8 cellular contexts compared by ENCODE assay signal in the genomic region with DNA sequence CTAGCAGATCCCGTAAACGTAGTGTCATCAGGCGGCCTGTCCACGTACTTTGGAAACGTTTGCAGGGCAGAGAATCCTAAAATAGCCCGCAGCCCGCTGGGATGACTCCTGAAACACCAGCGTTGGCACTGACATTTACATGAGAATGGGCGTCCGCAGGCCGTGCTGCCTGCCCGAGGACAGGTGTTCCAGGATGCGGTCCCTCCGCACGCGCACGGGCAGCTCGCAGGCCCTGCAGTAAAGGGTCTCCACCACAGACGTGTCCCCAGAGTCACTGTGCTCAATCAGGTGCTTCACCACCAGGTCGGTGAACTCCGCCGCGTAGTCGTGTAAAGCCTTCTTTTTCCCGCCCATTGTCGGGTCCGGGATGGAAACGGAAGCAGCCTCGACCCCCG. TPM values are rescaled to one million over a fixed set of nuclear protein-coding genes. Genes with fewer than 3 reads are reported as not detected.
DNase-seq lines count a peak whose midpoint lies in the region; ATAC-seq and TF ChIP-seq lines count a peak whose summit lies in the region.
"Had no signal": no experiment of that assay in that cellular context is flagged by ENCODE, and none has a peak within 500 bp of the region (broad histone marks: within the 10 kb centered on the region; RNA-seq: fewer than 3 reads in every experiment).

No MANE protein-coding gene starts in this region.

- H3K4me3 ChIP-seq in right cardiac atrium (ENCODE audit: low read length): peak overlapping the region; percentile 78

- H3K27me3 ChIP-seq in right cardiac atrium (ENCODE audit: control insufficient read depth, insufficient read depth): no peaks in the 10 kb centered on the region

- POLR2A ChIA-PET in HEK293T (lab: Yijun Ruan, JAX): no interaction called here
- POLR2A ChIA-PET in activated CD8-positive, alpha-beta T cell treated with anti-CD3 and anti-CD28 coated beads, Interleukin-2, amount 10 ng/mL, durations not matched to agents 7 days and 5 days (lab: Charles Lee): no interaction called here

- no peak for ATAC-seq in activated CD8-positive, alpha-beta T cell treated with anti-CD3 and anti-CD28 coated beads, Interleukin-2, amount 10 ng/mL, durations not matched to agents 7 days and 5 days
- ATAC-seq in right cardiac atrium (peak; percentile 3 to 22), GM21529 (IDR thresholded peaks at IDR 0.05; ENCODE audit: unreplicated experiment) (no peak)
- ATAC-seq in stimulated activated naive B cell treated with anti-CD40 and anti-IgM and Interleukin-4, amounts not matched to agents 10 μg/mL and 1 μg/mL and 100 μg/mL, for 72 hours (replicated peaks): peak in 1 of 2 donors; percentile 24

- no peaks in the 10 kb centered on the region for H3K36me3 Mint-ChIP-seq in activated CD8-positive, alpha-beta T cell treated with anti-CD3 and anti-CD28 coated beads, Interleukin-2, amount 10 ng/mL, durations not matched to agents 7 days and 5 days (ENCODE audit: low read depth)
- H3K36me3 Mint-ChIP-seq in stimulated activated naive B cell treated with anti-CD40 and anti-IgM and Interleukin-4, amounts not matched to agents 10 μg/mL and 1 μg/mL and 100 μg/mL, for 72 hours: peaks cover 15 to 24% of the 10 kb centered on the region in 2 donors

- no peak for DNase-seq in HEK293T (ENCODE audit: extremely low spot score)
- no peak for DNase-seq in activated CD8-positive, alpha-beta T cell treated with anti-CD3 and anti-CD28 coated beads, Interleukin-2, amount 10 ng/mL, durations not matched to agents 7 days and 5 days
- peak in 1 of 3 donors; percentile 44 for DNase-seq in right cardiac atrium
- DNase-seq in stimulated activated naive B cell treated with anti-CD40 and anti-IgM and Interleukin-4, amounts not matched to agents 10 μg/mL and 1 μg/mL and 100 μg/mL, for 72 hours: no peak
- no peak for DNase-seq in NCI-H1436 treated with DMSO at 0.1 percent for 48 hours (lab: John Stamatoyannopoulos, UW)
- no peak for DNase-seq in NCI-H524 treated with DMSO at 0.1 percent for 48 hours (lab: John Stamatoyannopoulos, UW)

- H3K9me3 ChIP-seq in right cardiac atrium (ENCODE audit: control insufficient read depth, low read length): no peaks in the 10 kb centered on the region

- H3K27ac Mint-ChIP-seq in activated CD8-positive, alpha-beta T cell treated with anti-CD3 and anti-CD28 coated beads, Interleukin-2, amount 10 ng/mL, durations not matched to agents 7 days and 5 days: peak overlapping the region; percentile 49
- peak overlapping the region; percentile 87 for H3K27ac Mint-ChIP-seq in stimulated activated naive B cell treated with anti-CD40 and anti-IgM and Interleukin-4, amounts not matched to agents 10 μg/mL and 1 μg/mL and 100 μg/mL, for 72 hours

- H3K4me3 Mint-ChIP-seq in activated CD8-positive, alpha-beta T cell treated with anti-CD3 and anti-CD28 coated beads, Interleukin-2, amount 10 ng/mL, durations not matched to agents 7 days and 5 days: peak overlapping the region; percentile 70
- peak overlapping the region; percentile 84 to 85 for H3K4me3 Mint-ChIP-seq in stimulated activated naive B cell treated with anti-CD40 and anti-IgM and Interleukin-4, amounts not matched to agents 10 μg/mL and 1 μg/mL and 100 μg/mL, for 72 hours

- H3K4me1 Mint-ChIP-seq in activated CD8-positive, alpha-beta T cell treated with anti-CD3 and anti-CD28 coated beads, Interleukin-2, amount 10 ng/mL, durations not matched to agents 7 days and 5 days (ENCODE audit: low read depth): peaks cover 27% of the 10 kb centered on the region
- peaks cover 24 to 34% of the 10 kb centered on the region in 2 donors for H3K4me1 Mint-ChIP-seq in stimulated activated naive B cell treated with anti-CD40 and anti-IgM and Interleukin-4, amounts not matched to agents 10 μg/mL and 1 μg/mL and 100 μg/mL, for 72 hours

- CTCF ChIA-PET in HEK293T (lab: Yijun Ruan, JAX): no interaction called here
- CTCF ChIA-PET in activated CD8-positive, alpha-beta T cell treated with anti-CD3 and anti-CD28 coated beads, Interleukin-2, amount 10 ng/mL, durations not matched to agents 7 days and 5 days (lab: Charles Lee): no interaction called here

- H3K27me3 Mint-ChIP-seq in activated CD8-positive, alpha-beta T cell treated with anti-CD3 and anti-CD28 coated beads, Interleukin-2, amount 10 ng/mL, durations not matched to agents 7 days and 5 days (ENCODE audit: low read depth): peaks cover 4% of the 10 kb centered on the region
- peaks cover 3 to 5% of the 10 kb centered on the region in 2 donors for H3K27me3 Mint-ChIP-seq in stimulated activated naive B cell treated with anti-CD40 and anti-IgM and Interleukin-4, amounts not matched to agents 10 μg/mL and 1 μg/mL and 100 μg/mL, for 72 hours

- WGBS in right cardiac atrium: 22% methylated on average over 30 of the region's 30 CpGs

- peak overlapping the region; percentile 28 for H3K27ac ChIP-seq in right cardiac atrium (ENCODE audit: low read length)

- peaks cover 16% of the 10 kb centered on the region for H3K4me1 ChIP-seq in right cardiac atrium (ENCODE audit: control insufficient read depth, insufficient read depth, low read length)

- intact Hi-C loops in right cardiac atrium (cut with DNase I): no loop called here

- no peaks in the 10 kb centered on the region for H3K9me3 Mint-ChIP-seq in activated CD8-positive, alpha-beta T cell treated with anti-CD3 and anti-CD28 coated beads, Interleukin-2, amount 10 ng/mL, durations not matched to agents 7 days and 5 days (ENCODE audit: insufficient read depth)
- H3K9me3 Mint-ChIP-seq in stimulated activated naive B cell treated with anti-CD40 and anti-IgM and Interleukin-4, amounts not matched to agents 10 μg/mL and 1 μg/mL and 100 μg/mL, for 72 hours: no peaks in the 10 kb centered on the region

TF ChIP-seq in HEK293T, 16 proteins besides CTCF, POLR2A, EP300 and RAD21:
- TF ChIP-seq L3MBTL2 (conservative IDR thresholded peaks at IDR 0.05) (peak; percentile 61; the same call in 1 of the 2 replicates), NFRKB (IDR thresholded peaks at IDR 0.05) (no peak)

RNA-seq across cellular contexts. Expression of a gene that starts 5.9 kb away (rescaled TPM):
- not detected for total RNA-seq in activated CD8-positive, alpha-beta T cell treated with anti-CD3 and anti-CD28 coated beads, Interleukin-2, amount 10 ng/mL, durations not matched to agents 7 days and 5 days
- under 1 TPM in 2 of 4 donors, not detected in 2; 0.09 to 0.14 TPM for total RNA-seq in right cardiac atrium
- not detected for polyA plus RNA-seq in right cardiac atrium
- total RNA-seq: T-helper 1 cell treated with Interleukin-12 subunit alpha and Interleukin-12 subunit beta and Interleukin-4 antibody, amounts not matched to agents 30 ng/mL and 1 ng/mL, for 36 hours had no signal

RNA-seq across cellular contexts. Expression of a gene that starts 26.2 kb away (rescaled TPM):
- total RNA-seq in activated CD8-positive, alpha-beta T cell treated with anti-CD3 and anti-CD28 coated beads, Interleukin-2, amount 10 ng/mL, durations not matched to agents 7 days and 5 days: not detected
- 100 to 1,000 TPM in 2 of 4 donors, 10 to 100 TPM in 2; 44.2 to 120 (median 95.0) TPM for total RNA-seq in right cardiac atrium
- 243 TPM for polyA plus RNA-seq in right cardiac atrium
- total RNA-seq: T-helper 1 cell treated with Interleukin-12 subunit alpha and Interleukin-12 subunit beta and Interleukin-4 antibody, amounts not matched to agents 30 ng/mL and 1 ng/mL, for 36 hours had no signal

RNA-seq across cellular contexts. Expression of a gene that starts 49.9 kb away (rescaled TPM):
- 10 to 100 TPM; 36.4 to 39.5 TPM for total RNA-seq in activated CD8-positive, alpha-beta T cell treated with anti-CD3 and anti-CD28 coated beads, Interleukin-2, amount 10 ng/mL, durations not matched to agents 7 days and 5 days
- total RNA-seq in right cardiac atrium: 10 to 100 TPM; 46.8 to 60.3 (median 54.2) TPM
- polyA plus RNA-seq in right cardiac atrium: 23.3 TPM

Comparison
In these comparisons a context has a peak if more than half of its experiments do, and no peak if none do; other contexts are left out.
1. ATAC-seq: peak in right cardiac atrium (2 of 2); none in activated CD8-positive, alpha-beta T cell treated with anti-CD3 and anti-CD28 coated beads, Interleukin-2, amount 10 ng/mL, durations not matched to agents 7 days and 5 days (single experiment) and GM21529 (single experiment).
2. RNA of a gene that starts 26.2 kb away (total RNA-seq): 44.2 to 120 TPM in right cardiac atrium; not detected in activated CD8-positive, alpha-beta T cell treated with anti-CD3 and anti-CD28 coated beads, Interleukin-2, amount 10 ng/mL, durations not matched to agents 7 days and 5 days; every median in the first group is over 10 times any median in the second.